Comparison of ENCODE assay signal across 8 cellular contexts in genomic region chr1:231626535-231626950, GRCh38.
DNase-seq lines count a peak whose midpoint lies in the region; ATAC-seq lines count a peak whose summit lies in the region.

Gene DISC1, plus strand, starts transcription at chr1:231626790. Its CDS starts 78 bp downstream, at chr1:231626868.

- ATAC-seq in HG02642 (IDR thresholded peaks at IDR 0.05; ENCODE audit: poor library complexity, unreplicated experiment): peak; percentile 60

- DNase-seq in ELR (ENCODE audit: low read depth): peak; percentile 95
- peak; percentile 73 for DNase-seq in NCI-H146 treated with DMSO at 0.1 percent for 48 hours (lab: John Stamatoyannopoulos, UW; ENCODE audit: unreplicated experiment)
- peak; percentile 52 for DNase-seq in T-helper 22 cell (ENCODE audit: low read depth)
- DNase-seq in brain pericyte (ENCODE audit: low read depth, low spot score): peak; percentile 74
- DNase-seq in iPS DF 19.7 (ENCODE audit: low read depth, low spot score): peak; percentile 50
- peak; percentile 90 for DNase-seq in retina
- DNase-seq in NK-92 treated with Interleukin-12 subunit alpha and Interleukin-12 subunit beta, amount 100 ng/mL, for 24 hours (lab: John Stamatoyannopoulos, UW): no peak
